13 cellular contexts compared by ENCODE assay signal in genomic region chr7:24793982-24794648, GRCh38. TPM values are rescaled to one million over a fixed set of nuclear protein-coding genes. Genes with fewer than 3 reads are reported as not detected.
DNase-seq lines count a peak whose midpoint lies in the region; ATAC-seq lines count a peak whose summit lies in the region.
"Had no signal": no experiment of that assay in that cellular context is flagged by ENCODE, and none has a peak within 500 bp of the region (broad histone marks: within the 10 kb centered on the region; RNA-seq: fewer than 3 reads in every experiment).

No MANE protein-coding gene starts in this region.

- intact Hi-C loops in activated T-helper 2 cell treated with anti-CD3 and anti-CD28 coated beads, Interferon-gamma antibody, Interleukin-2, Interleukin-4, amounts not matched to agents 10 μg/mL and 5 μg/mL and 100 μg/mL, durations not matched to agents 14 hours and 24 hours and 36 hours (cut with micrococcal nuclease), result no loop called here

- H3K9me3 Mint-ChIP-seq in activated naive CD8-positive, alpha-beta T cell treated with anti-CD3 and anti-CD28 coated beads, Interleukin-2, amount 10 ng/mL, durations not matched to agents 7 days and 5 days, result peaks cover 2% of the 10 kb centered on the region
- H3K9me3 Mint-ChIP-seq in activated naive CD8-positive, alpha-beta T cell treated with anti-CD3 and anti-CD28 coated beads for 36 hours, result peaks cover 1% of the 10 kb centered on the region
- H3K9me3 Mint-ChIP-seq in activated T-helper 2 cell treated with anti-CD3 and anti-CD28 coated beads, Interferon-gamma antibody, Interleukin-2, Interleukin-4, amounts not matched to agents 10 μg/mL and 5 μg/mL and 100 μg/mL, durations not matched to agents 14 hours and 24 hours and 36 hours, result no peaks in the 10 kb centered on the region

- peak overlapping the region; percentile 17 for H3K4me3 Mint-ChIP-seq in activated naive CD8-positive, alpha-beta T cell treated with anti-CD3 and anti-CD28 coated beads, Interleukin-2, amount 10 ng/mL, durations not matched to agents 7 days and 5 days
- H3K4me3 Mint-ChIP-seq in activated naive CD8-positive, alpha-beta T cell treated with anti-CD3 and anti-CD28 coated beads for 36 hours, result no peak overlapping the region
- no peak overlapping the region for H3K4me3 Mint-ChIP-seq in activated T-helper 2 cell treated with anti-CD3 and anti-CD28 coated beads, Interferon-gamma antibody, Interleukin-2, Interleukin-4, amounts not matched to agents 10 μg/mL and 5 μg/mL and 100 μg/mL, durations not matched to agents 14 hours and 24 hours and 36 hours (ENCODE audit: low read depth)

- H3K36me3 Mint-ChIP-seq in activated naive CD8-positive, alpha-beta T cell treated with anti-CD3 and anti-CD28 coated beads, Interleukin-2, amount 10 ng/mL, durations not matched to agents 7 days and 5 days, result peaks cover 44% of the 10 kb centered on the region
- peaks cover 32% of the 10 kb centered on the region for H3K36me3 Mint-ChIP-seq in activated naive CD8-positive, alpha-beta T cell treated with anti-CD3 and anti-CD28 coated beads for 36 hours
- H3K36me3 Mint-ChIP-seq in activated T-helper 2 cell treated with anti-CD3 and anti-CD28 coated beads, Interferon-gamma antibody, Interleukin-2, Interleukin-4, amounts not matched to agents 10 μg/mL and 5 μg/mL and 100 μg/mL, durations not matched to agents 14 hours and 24 hours and 36 hours (ENCODE audit: low read depth), result peaks cover 55% of the 10 kb centered on the region

- no peaks in the 10 kb centered on the region for H3K27me3 Mint-ChIP-seq in activated naive CD8-positive, alpha-beta T cell treated with anti-CD3 and anti-CD28 coated beads, Interleukin-2, amount 10 ng/mL, durations not matched to agents 7 days and 5 days
- no peaks in the 10 kb centered on the region for H3K27me3 Mint-ChIP-seq in activated naive CD8-positive, alpha-beta T cell treated with anti-CD3 and anti-CD28 coated beads for 36 hours
- no peaks in the 10 kb centered on the region for H3K27me3 Mint-ChIP-seq in activated T-helper 2 cell treated with anti-CD3 and anti-CD28 coated beads, Interferon-gamma antibody, Interleukin-2, Interleukin-4, amounts not matched to agents 10 μg/mL and 5 μg/mL and 100 μg/mL, durations not matched to agents 14 hours and 24 hours and 36 hours (ENCODE audit: low read depth)

- H3K4me1 Mint-ChIP-seq in activated naive CD8-positive, alpha-beta T cell treated with anti-CD3 and anti-CD28 coated beads, Interleukin-2, amount 10 ng/mL, durations not matched to agents 7 days and 5 days, result peaks cover 12% of the 10 kb centered on the region
- H3K4me1 Mint-ChIP-seq in activated naive CD8-positive, alpha-beta T cell treated with anti-CD3 and anti-CD28 coated beads for 36 hours, result peaks cover 14% of the 10 kb centered on the region
- H3K4me1 Mint-ChIP-seq in activated T-helper 2 cell treated with anti-CD3 and anti-CD28 coated beads, Interferon-gamma antibody, Interleukin-2, Interleukin-4, amounts not matched to agents 10 μg/mL and 5 μg/mL and 100 μg/mL, durations not matched to agents 14 hours and 24 hours and 36 hours (ENCODE audit: low read depth), result peaks cover 9% of the 10 kb centered on the region

- no peak for ATAC-seq in activated naive CD8-positive, alpha-beta T cell treated with anti-CD3 and anti-CD28 coated beads, Interleukin-2, amount 10 ng/mL, durations not matched to agents 7 days and 5 days (ENCODE audit: low read depth)
- no peak for ATAC-seq in stimulated activated naive CD8-positive, alpha-beta T cell treated with anti-CD3 and anti-CD28 coated beads, Interleukin-15, Interleukin-2, amounts not matched to agents 100 U/mL and 50 U/mL, for 24 hours
- no peak for ATAC-seq in HG03460 (IDR thresholded peaks at IDR 0.05; ENCODE audit: unreplicated experiment)
- ATAC-seq in HG03378 (IDR thresholded peaks at IDR 0.05; ENCODE audit: unreplicated experiment), result no peak

- H3K27ac Mint-ChIP-seq in activated naive CD8-positive, alpha-beta T cell treated with anti-CD3 and anti-CD28 coated beads, Interleukin-2, amount 10 ng/mL, durations not matched to agents 7 days and 5 days, result peak overlapping the region; percentile 63
- H3K27ac Mint-ChIP-seq in activated naive CD8-positive, alpha-beta T cell treated with anti-CD3 and anti-CD28 coated beads for 36 hours, result no peak overlapping the region
- peak overlapping the region; percentile 9 for H3K27ac Mint-ChIP-seq in activated T-helper 2 cell treated with anti-CD3 and anti-CD28 coated beads, Interferon-gamma antibody, Interleukin-2, Interleukin-4, amounts not matched to agents 10 μg/mL and 5 μg/mL and 100 μg/mL, durations not matched to agents 14 hours and 24 hours and 36 hours

- no peak for DNase-seq in activated naive CD8-positive, alpha-beta T cell treated with anti-CD3 and anti-CD28 coated beads, Interleukin-2, amount 10 ng/mL, durations not matched to agents 7 days and 5 days
- DNase-seq in activated naive CD8-positive, alpha-beta T cell treated with anti-CD3 and anti-CD28 coated beads for 36 hours, result no peak
- DNase-seq in NCI-H748 treated with DMSO at 0.1 percent for 48 hours (lab: John Stamatoyannopoulos, UW) (peak; percentile 28), islet precursor cell (no peak)
- DNase-seq in activated T-helper 2 cell treated with anti-CD3 and anti-CD28 coated beads, Interferon-gamma antibody, Interleukin-2, Interleukin-4, amounts not matched to agents 10 μg/mL and 5 μg/mL and 100 μg/mL, durations not matched to agents 14 hours and 24 hours and 36 hours (ENCODE audit: low spot score), result no peak
- DNase-seq in stimulated activated naive CD8-positive, alpha-beta T cell treated with anti-CD3 and anti-CD28 coated beads, Interleukin-15, Interleukin-2, amounts not matched to agents 100 U/mL and 50 U/mL, for 24 hours, result no peak
- DNase-seq: activated naive CD4-positive, alpha-beta T cell; KBM-7; NCI-H2081 treated with DMSO at 0.1 percent for 48 hours; retina; stimulated activated CD4-positive, alpha-beta T cell treated with anti-CD3 and anti-CD28 coated beads, Interleukin-2, amount 100 ng/mL, for 24 hours had no signal

- POLR2A ChIA-PET in activated naive CD8-positive, alpha-beta T cell treated with anti-CD3 and anti-CD28 coated beads, Interleukin-2, amount 10 ng/mL, durations not matched to agents 7 days and 5 days (lab: Charles Lee), result no interaction called here

RNA-seq across cellular contexts. Expression of gene GSDME, which starts 36.9 kb away (rescaled TPM):
- 1 to 10 TPM; 2.5 to 3.1 TPM for total RNA-seq in activated naive CD8-positive, alpha-beta T cell treated with anti-CD3 and anti-CD28 coated beads, Interleukin-2, amount 10 ng/mL, durations not matched to agents 7 days and 5 days
- 1 to 10 TPM; 6.4 to 7.5 TPM for total RNA-seq in activated naive CD8-positive, alpha-beta T cell treated with anti-CD3 and anti-CD28 coated beads for 36 hours
- 8.7 and 9.6 TPM in 2 replicates for total RNA-seq in activated T-helper 2 cell treated with anti-CD3 and anti-CD28 coated beads, Interferon-gamma antibody, Interleukin-2, Interleukin-4, amounts not matched to agents 10 μg/mL and 5 μg/mL and 100 μg/mL, durations not matched to agents 14 hours and 24 hours and 36 hours
